ENCODE assay signal across 35 cellular contexts in the genomic region with DNA sequence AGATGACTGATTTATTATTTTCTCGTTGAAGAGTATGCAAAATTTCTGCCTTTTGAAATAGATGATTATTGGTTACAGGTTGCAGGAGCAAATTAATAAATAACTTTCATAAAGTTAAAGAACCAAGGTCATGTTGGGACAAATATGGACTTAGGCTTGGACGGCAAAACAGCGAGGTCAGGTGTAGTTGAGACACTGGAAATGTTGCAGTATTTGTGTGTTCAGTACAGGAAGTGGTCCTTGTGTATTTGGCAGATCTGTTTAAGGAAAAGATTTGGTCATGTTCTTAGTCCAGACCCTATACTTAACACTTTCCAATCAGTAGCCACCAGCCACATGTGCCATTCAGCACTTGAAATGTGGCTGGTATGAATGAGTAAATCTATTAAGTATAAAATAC.
"Had no signal": no experiment of that assay in that cellular context is flagged by ENCODE, and none has a peak within 500 bp of the region (broad histone marks: within the 10 kb centered on the region; RNA-seq: fewer than 3 reads in every experiment).

No MANE protein-coding gene starts in this region.

- H3K36me3 ChIP-seq: MG63 had no signal

- DNase-seq: Kasumi-1, MG63, MM.1S, MV-4-11, NCI-H1048, NCI-H1092, NCI-H1092 treated with DMSO at 0.1 percent for 48 hours, NCI-H1105, NCI-H1105 treated with DMSO at 0.1 percent for 48 hours, NCI-H1417, NCI-H1417 treated with DMSO at 0.1 percent for 48 hours, NCI-H1436, NCI-H1436 treated with DMSO at 0.1 percent for 48 hours, NCI-H146, NCI-H1694, NCI-H1694 treated with DMSO at 0.1 percent for 48 hours, NCI-H187, NCI-H187 treated with DMSO at 0.1 percent for 48 hours, NCI-H1930, NCI-H2029, NCI-H2029 treated with DMSO at 0.1 percent for 48 hours, NCI-H2081, NCI-H2081 treated with DMSO at 0.1 percent for 48 hours, NCI-H2107, NCI-H2171, NCI-H2171 treated with DMSO at 0.1 percent for 48 hours, NCI-H2227 treated with DMSO at 0.1 percent for 48 hours, NCI-H226, NCI-H345, NCI-H446, NCI-H446 treated with DMSO at 0.1 percent for 48 hours, NCI-H510A, NCI-H510A treated with DMSO at 0.1 percent for 48 hours, NCI-H524, NCI-H524 treated with DMSO at 0.1 percent for 48 hours had no signal

- H3K4me3 ChIP-seq: MG63 had no signal

- H3K27me3 ChIP-seq: MG63 had no signal
